ENCODE assay signal across 8 cellular contexts in genomic region chr4:41256131-41256739, GRCh38. TPM values are rescaled to one million over a fixed set of nuclear protein-coding genes. Genes with fewer than 3 reads are reported as not detected.
DNase-seq lines count a peak whose midpoint lies in the region; ATAC-seq and TF ChIP-seq lines count a peak whose summit lies in the region.

No MANE protein-coding gene starts in this region.

- no peak for DNase-seq in activated naive CD4-positive, alpha-beta T cell treated with anti-CD3 and anti-CD28 coated beads, Interleukin-2, amount 50 U/mL, for 16 hours
- DNase-seq in iPS-NIHi11 (ENCODE audit: low spot score) (peak; percentile 21), upper lobe of right lung (no peak), NCI-H446 (lab: John Stamatoyannopoulos, UW) (no peak), T1000 (lab: John Stamatoyannopoulos, UW) (no peak)
- no peak for DNase-seq in activated T-helper 2 cell treated with anti-CD3 and anti-CD28 coated beads, Interferon-gamma antibody, Interleukin-2, Interleukin-4, amounts not matched to agents 10 μg/mL and 5 μg/mL and 100 μg/mL, durations not matched to agents 14 hours and 24 hours and 36 hours (ENCODE audit: low spot score)

- TF ChIP-seq CTCF in WI38 (IDR thresholded peaks at IDR 0.05; ENCODE audit: low read depth, low read length), result no peak
- TF ChIP-seq CTCF in upper lobe of right lung (IDR thresholded peaks at IDR 0.05), result no peak

- H3K4me3 ChIP-seq in WI38 (ENCODE audit: low read depth, low read length), result peak overlapping the region; percentile 77
- H3K4me3 ChIP-seq in upper lobe of right lung, result peak overlapping the region; percentile 54

- H3K4me3 Mint-ChIP-seq in activated naive CD4-positive, alpha-beta T cell treated with anti-CD3 and anti-CD28 coated beads, Interleukin-2, amount 50 U/mL, for 24 hours, result peak overlapping the region; percentile 34
- H3K4me3 Mint-ChIP-seq in activated T-helper 2 cell treated with anti-CD3 and anti-CD28 coated beads, Interferon-gamma antibody, Interleukin-2, Interleukin-4, amounts not matched to agents 10 μg/mL and 5 μg/mL and 100 μg/mL, durations not matched to agents 14 hours and 24 hours and 36 hours (ENCODE audit: low read depth), result no peak overlapping the region

- no peak overlapping the region for H3K27ac ChIP-seq in upper lobe of right lung

- H3K36me3 Mint-ChIP-seq in activated naive CD4-positive, alpha-beta T cell treated with anti-CD3 and anti-CD28 coated beads, Interleukin-2, amount 50 U/mL, for 24 hours, result peaks cover 2% of the 10 kb centered on the region
- H3K36me3 Mint-ChIP-seq in activated T-helper 2 cell treated with anti-CD3 and anti-CD28 coated beads, Interferon-gamma antibody, Interleukin-2, Interleukin-4, amounts not matched to agents 10 μg/mL and 5 μg/mL and 100 μg/mL, durations not matched to agents 14 hours and 24 hours and 36 hours (ENCODE audit: low read depth), result no peaks in the 10 kb centered on the region

- no peak for ATAC-seq in upper lobe of right lung

- H3K27me3 ChIP-seq in upper lobe of right lung, result peaks cover 34% of the 10 kb centered on the region

- H3K27ac Mint-ChIP-seq in activated naive CD4-positive, alpha-beta T cell treated with anti-CD3 and anti-CD28 coated beads, Interleukin-2, amount 50 U/mL, for 24 hours, result no peak overlapping the region
- H3K27ac Mint-ChIP-seq in activated T-helper 2 cell treated with anti-CD3 and anti-CD28 coated beads, Interferon-gamma antibody, Interleukin-2, Interleukin-4, amounts not matched to agents 10 μg/mL and 5 μg/mL and 100 μg/mL, durations not matched to agents 14 hours and 24 hours and 36 hours, result no peak overlapping the region

- H3K9me3 Mint-ChIP-seq in activated naive CD4-positive, alpha-beta T cell treated with anti-CD3 and anti-CD28 coated beads, Interleukin-2, amount 50 U/mL, for 24 hours, result no peaks in the 10 kb centered on the region
- H3K9me3 Mint-ChIP-seq in activated T-helper 2 cell treated with anti-CD3 and anti-CD28 coated beads, Interferon-gamma antibody, Interleukin-2, Interleukin-4, amounts not matched to agents 10 μg/mL and 5 μg/mL and 100 μg/mL, durations not matched to agents 14 hours and 24 hours and 36 hours, result no peaks in the 10 kb centered on the region

- H3K9me3 ChIP-seq in upper lobe of right lung, result no peaks in the 10 kb centered on the region

- intact Hi-C loops in upper lobe of right lung (cut with DNase I), result no loop called here
- intact Hi-C loops in activated T-helper 2 cell treated with anti-CD3 and anti-CD28 coated beads, Interferon-gamma antibody, Interleukin-2, Interleukin-4, amounts not matched to agents 10 μg/mL and 5 μg/mL and 100 μg/mL, durations not matched to agents 14 hours and 24 hours and 36 hours (cut with micrococcal nuclease), result no loop called here

- H3K36me3 ChIP-seq in upper lobe of right lung, result no peaks in the 10 kb centered on the region

- peaks cover 7% of the 10 kb centered on the region for H3K4me1 Mint-ChIP-seq in activated naive CD4-positive, alpha-beta T cell treated with anti-CD3 and anti-CD28 coated beads, Interleukin-2, amount 50 U/mL, for 24 hours
- H3K4me1 Mint-ChIP-seq in activated T-helper 2 cell treated with anti-CD3 and anti-CD28 coated beads, Interferon-gamma antibody, Interleukin-2, Interleukin-4, amounts not matched to agents 10 μg/mL and 5 μg/mL and 100 μg/mL, durations not matched to agents 14 hours and 24 hours and 36 hours (ENCODE audit: low read depth), result peaks cover 6% of the 10 kb centered on the region

- peaks cover 16% of the 10 kb centered on the region for H3K4me1 ChIP-seq in upper lobe of right lung

- peaks cover 39% of the 10 kb centered on the region for H3K27me3 Mint-ChIP-seq in activated naive CD4-positive, alpha-beta T cell treated with anti-CD3 and anti-CD28 coated beads, Interleukin-2, amount 50 U/mL, for 24 hours
- H3K27me3 Mint-ChIP-seq in activated T-helper 2 cell treated with anti-CD3 and anti-CD28 coated beads, Interferon-gamma antibody, Interleukin-2, Interleukin-4, amounts not matched to agents 10 μg/mL and 5 μg/mL and 100 μg/mL, durations not matched to agents 14 hours and 24 hours and 36 hours (ENCODE audit: low read depth), result peaks cover 41% of the 10 kb centered on the region

RNA-seq across cellular contexts. Expression of gene UCHL1, which starts 0.5 kb away (rescaled TPM):
- 7.2 TPM for total RNA-seq in upper lobe of right lung
- 0.48 and 0.83 TPM in 2 replicates for total RNA-seq in activated T-helper 2 cell treated with anti-CD3 and anti-CD28 coated beads, Interferon-gamma antibody, Interleukin-2, Interleukin-4, amounts not matched to agents 10 μg/mL and 5 μg/mL and 100 μg/mL, durations not matched to agents 14 hours and 24 hours and 36 hours

RNA-seq across cellular contexts. Expression of gene APBB2, which starts 41.9 kb away (rescaled TPM):
- total RNA-seq in upper lobe of right lung, result 88.2 TPM
- 0.73 and 1.4 TPM in 2 replicates for total RNA-seq in activated T-helper 2 cell treated with anti-CD3 and anti-CD28 coated beads, Interferon-gamma antibody, Interleukin-2, Interleukin-4, amounts not matched to agents 10 μg/mL and 5 μg/mL and 100 μg/mL, durations not matched to agents 14 hours and 24 hours and 36 hours

Comparison
In these comparisons a context has a peak if more than half of its experiments do, and no peak if none do; other contexts are left out.
1. RNA of gene APBB2, which starts 41.9 kb away (total RNA-seq): 88.2 TPM in upper lobe of right lung (single experiment); 0.73 to 1.4 TPM in activated T-helper 2 cell treated with anti-CD3 and anti-CD28 coated beads, Interferon-gamma antibody, Interleukin-2, Interleukin-4, amounts not matched to agents 10 μg/mL and 5 μg/mL and 100 μg/mL, durations not matched to agents 14 hours and 24 hours and 36 hours; every median in the first group is over 10 times any median in the second.